In the genomic region with DNA sequence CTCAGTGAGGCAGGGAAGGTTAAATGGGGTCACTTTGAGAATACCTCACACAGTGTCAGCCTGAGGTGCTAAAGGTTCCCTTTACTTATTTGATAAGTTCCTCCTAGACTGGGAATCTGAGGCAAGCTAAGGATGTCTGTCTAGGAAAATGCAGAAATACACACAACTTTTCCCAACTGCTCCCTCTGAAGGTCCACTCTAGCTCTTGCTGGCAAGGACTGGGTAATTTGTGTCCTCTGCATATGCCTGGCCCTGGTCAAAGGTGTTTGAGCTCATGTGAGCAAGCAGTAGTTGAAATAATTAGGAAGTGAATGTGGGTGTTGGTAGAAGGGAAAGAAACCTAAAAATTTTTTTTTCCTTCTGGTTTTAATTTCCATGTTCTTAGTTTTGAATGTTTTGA, we compare ENCODE assay signal across 8 cellular contexts. TPM values are rescaled to one million over a fixed set of nuclear protein-coding genes. Genes with fewer than 3 reads are reported as not detected.
DNase-seq lines count a peak whose midpoint lies in the region; ATAC-seq lines count a peak whose summit lies in the region.

No MANE protein-coding gene starts in this region.

- no peak overlapping the region for H3K4me3 Mint-ChIP-seq in T-helper 17 cell

- H3K9me3 ChIP-seq in T-helper 17 cell (ENCODE audit: control insufficient read depth, low read length, poor library complexity, severe bottlenecking): no peaks in the 10 kb centered on the region
- H3K9me3 ChIP-seq in right cardiac atrium (ENCODE audit: control insufficient read depth, low read length): no peaks in the 10 kb centered on the region
- no peaks in the 10 kb centered on the region for H3K9me3 ChIP-seq in subcutaneous abdominal adipose tissue (ENCODE audit: control insufficient read depth in 5 of 5, low read length in 5 of 5)
- no peaks in the 10 kb centered on the region for H3K9me3 ChIP-seq in aorta (ENCODE audit: control insufficient read depth, low read length)

- no peak overlapping the region for H3K9ac ChIP-seq in subcutaneous abdominal adipose tissue (ENCODE audit: low read length in 5 of 5)

- no peak overlapping the region for H3K27ac ChIP-seq in right cardiac atrium (ENCODE audit: low read length)
- no peak overlapping the region for H3K27ac ChIP-seq in subcutaneous abdominal adipose tissue (ENCODE audit: low read depth, low read length)
- no peak overlapping the region for H3K27ac ChIP-seq in aorta (ENCODE audit: low read depth in 1 of 2, low read length in 2 of 2)

- H3K4me1 ChIP-seq in right cardiac atrium (ENCODE audit: control insufficient read depth, insufficient read depth, low read length) (no peaks in the 10 kb centered on the region), subcutaneous abdominal adipose tissue (ENCODE audit: control insufficient read depth in 5 of 5, insufficient read depth in 5 of 5, low read length in 5 of 5) (peaks cover 0 to 17% (median 14%) of the 10 kb centered on the region in 5 donors), aorta (ENCODE audit: control insufficient read depth in 1 of 2, insufficient read depth in 2 of 2, low read length in 2 of 2) (no peaks in the 10 kb centered on the region)

- no peaks in the 10 kb centered on the region for H3K27me3 Mint-ChIP-seq in T-helper 17 cell

- no peak for ATAC-seq in T-helper 17 cell
- peak; percentile 50 to 51 for ATAC-seq in right cardiac atrium
- ATAC-seq in aorta (ENCODE audit: low FRiP score): no peak

- H3K27me3 ChIP-seq in right cardiac atrium (ENCODE audit: control insufficient read depth, insufficient read depth): no peaks in the 10 kb centered on the region
- no peaks in the 10 kb centered on the region for H3K27me3 ChIP-seq in subcutaneous abdominal adipose tissue (ENCODE audit: control insufficient read depth in 5 of 5, insufficient read depth in 4 of 5, low read length in 5 of 5)
- H3K27me3 ChIP-seq in aorta (ENCODE audit: control insufficient read depth in 1 of 2, insufficient read depth in 2 of 2, low read length in 1 of 2): no peaks in the 10 kb centered on the region

- H3K36me3 Mint-ChIP-seq in T-helper 17 cell (ENCODE audit: low read depth): no peaks in the 10 kb centered on the region

- DNase-seq in NCI-H524 (lab: John Stamatoyannopoulos, UW) (peak; percentile 34 to 36), NCI-H524 treated with DMSO at 0.1 percent for 48 hours (lab: John Stamatoyannopoulos, UW) (no peak), T-helper 17 cell (no peak), right cardiac atrium (no peak), aorta (no peak), Kasumi-1 (lab: John Stamatoyannopoulos, UW) (no peak), UCSD-AML1 (lab: John Stamatoyannopoulos, UW; ENCODE audit: unreplicated experiment) (no peak)

- H3K4me1 Mint-ChIP-seq in T-helper 17 cell: peaks cover 4% of the 10 kb centered on the region

- H3K36me3 ChIP-seq in subcutaneous abdominal adipose tissue (ENCODE audit: control insufficient read depth in 5 of 5, insufficient read depth in 5 of 5, low read length in 5 of 5) (peaks cover 0 to 7% (median 3%) of the 10 kb centered on the region in 5 donors), aorta (ENCODE audit: control insufficient read depth in 1 of 2, insufficient read depth in 2 of 2, low read length in 1 of 2) (no peaks in the 10 kb centered on the region)

- intact Hi-C loops in right cardiac atrium (cut with DNase I): no loop called here
- intact Hi-C loops in aorta (cut with DNase I): no loop called here

- H3K27ac Mint-ChIP-seq in T-helper 17 cell: peak overlapping the region; percentile 39

- H3K4me3 ChIP-seq in right cardiac atrium (ENCODE audit: low read length) (no peak overlapping the region), subcutaneous abdominal adipose tissue (ENCODE audit: low read depth in 1 of 5, low read length in 5 of 5) (peak overlapping the region in 3 of 5 donors; percentile 62 to 75 (median 63)), aorta (ENCODE audit: low read length in 2 of 2) (no peak overlapping the region)

RNA-seq across cellular contexts. Expression of gene TXLNG, which starts 21.3 kb away (rescaled TPM):
- total RNA-seq in T-helper 17 cell (10 to 100 TPM; 19.9 to 21.7 TPM), right cardiac atrium (1 to 10 TPM; 5.9 to 8.0 (median 7.1) TPM), aorta (10 to 100 TPM in 1 of 2 donors, 1 to 10 TPM in 1; 9.4 to 11.8 TPM)
- polyA plus RNA-seq in right cardiac atrium (4.6 TPM), aorta (10 to 100 TPM in 1 of 2 donors, 1 to 10 TPM in 1; 3.6 to 11.2 TPM)

Comparison
In these comparisons a context has a peak if more than half of its experiments do, and no peak if none do; other contexts are left out.
1. DNase-seq: peak in NCI-H524 (2 of 2); none in NCI-H524 treated with DMSO at 0.1 percent for 48 hours (single experiment), T-helper 17 cell (0 of 3), right cardiac atrium (0 of 3), aorta (0 of 2), Kasumi-1 (0 of 2) and UCSD-AML1 (single experiment).
2. ATAC-seq: peak in right cardiac atrium (2 of 2); none in T-helper 17 cell (single experiment) and aorta (single experiment).
3. H3K4me3 ChIP-seq: peak in subcutaneous abdominal adipose tissue (3 of 5); none in right cardiac atrium (single experiment) and aorta (0 of 2).